1 cellular context compared by ENCODE assay signal in the genomic region with DNA sequence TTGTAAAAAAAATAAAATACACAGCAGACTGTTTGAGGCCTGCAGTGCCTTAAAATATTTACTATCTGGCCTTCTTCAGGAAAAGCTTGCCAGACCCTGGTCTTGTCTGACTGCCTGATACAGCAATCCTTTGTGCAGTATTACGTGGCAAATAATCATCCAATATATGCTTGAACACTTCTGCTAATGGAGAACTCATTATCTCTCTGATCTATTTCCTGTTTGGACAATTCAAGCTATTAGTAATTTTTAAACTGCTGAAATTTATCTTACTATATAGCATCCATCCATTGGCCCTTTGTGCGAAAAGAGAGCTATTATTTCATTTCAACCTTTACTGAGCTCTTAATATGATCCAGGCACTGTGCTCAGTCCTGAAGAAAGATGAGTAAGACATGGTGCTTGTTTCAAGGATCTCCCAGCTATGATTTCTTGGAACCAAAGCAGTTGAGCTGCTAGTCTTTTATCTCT.
TF ChIP-seq lines count a peak whose summit lies in the region.

No MANE protein-coding gene starts in this region.

TF ChIP-seq in HCT116, 20 proteins besides CTCF, POLR2A, EP300 and RAD21 (continued from another document):
- TF ChIP-seq, protein P1, sequence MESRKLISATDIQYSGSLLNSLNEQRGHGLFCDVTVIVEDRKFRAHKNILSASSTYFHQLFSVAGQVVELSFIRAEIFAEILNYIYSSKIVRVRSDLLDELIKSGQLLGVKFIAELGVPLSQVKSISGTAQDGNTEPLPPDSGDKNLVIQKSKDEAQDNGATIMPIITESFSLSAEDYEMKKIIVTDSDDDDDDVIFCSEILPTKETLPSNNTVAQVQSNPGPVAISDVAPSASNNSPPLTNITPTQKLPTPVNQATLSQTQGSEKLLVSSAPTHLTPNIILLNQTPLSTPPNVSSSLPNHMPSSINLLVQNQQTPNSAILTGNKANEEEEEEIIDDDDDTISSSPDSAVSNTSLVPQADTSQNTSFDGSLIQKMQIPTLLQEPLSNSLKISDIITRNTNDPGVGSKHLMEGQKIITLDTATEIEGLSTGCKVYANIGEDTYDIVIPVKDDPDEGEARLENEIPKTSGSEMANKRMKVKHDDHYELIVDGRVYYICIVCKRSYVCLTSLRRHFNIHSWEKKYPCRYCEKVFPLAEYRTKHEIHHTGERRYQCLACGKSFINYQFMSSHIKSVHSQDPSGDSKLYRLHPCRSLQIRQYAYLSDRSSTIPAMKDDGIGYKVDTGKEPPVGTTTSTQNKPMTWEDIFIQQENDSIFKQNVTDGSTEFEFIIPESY (IDR thresholded peaks at IDR 0.05; ENCODE audit: extremely low read depth, insufficient replicate concordance, low read length): no peak
- TF ChIP-seq CBX3 (IDR thresholded peaks at IDR 0.05; ENCODE audit: low read depth) (no peak), EZH2phosphoT487 (IDR thresholded peaks at IDR 0.05; ENCODE audit: borderline replicate concordance) (no peak), FOSL1 (IDR thresholded peaks at IDR 0.05; ENCODE audit: low read depth) (no peak), CEBPB (IDR thresholded peaks at IDR 0.05; ENCODE audit: low read depth) (no peak)
